Comparison of ENCODE assay signal across 1 cellular context in the genomic region with DNA sequence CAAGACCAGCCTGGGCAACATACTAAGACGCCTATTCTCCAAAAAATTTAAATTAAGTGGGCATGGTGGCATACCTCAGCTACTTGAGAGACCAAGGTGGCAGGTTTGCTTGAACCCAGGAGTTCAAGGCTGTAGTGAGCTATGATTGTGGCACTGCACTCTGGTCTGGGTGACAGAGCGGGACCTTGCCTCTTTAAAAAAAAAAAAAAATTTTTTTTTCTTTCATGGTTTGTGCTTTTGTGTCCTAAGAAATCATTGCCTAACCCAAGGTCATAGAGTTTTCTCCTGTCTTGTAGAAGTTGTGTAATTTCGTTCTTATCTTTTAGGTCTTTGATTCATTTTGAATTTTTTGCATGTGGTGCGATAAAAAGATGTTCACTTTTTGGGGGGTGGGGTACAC.
TF ChIP-seq lines count a peak whose summit lies in the region.

No MANE protein-coding gene starts in this region.

TF ChIP-seq in SK-N-SH, 30 proteins besides CTCF, POLR2A, EP300 and RAD21 (continued from another document):
- TF ChIP-seq, protein P1, sequence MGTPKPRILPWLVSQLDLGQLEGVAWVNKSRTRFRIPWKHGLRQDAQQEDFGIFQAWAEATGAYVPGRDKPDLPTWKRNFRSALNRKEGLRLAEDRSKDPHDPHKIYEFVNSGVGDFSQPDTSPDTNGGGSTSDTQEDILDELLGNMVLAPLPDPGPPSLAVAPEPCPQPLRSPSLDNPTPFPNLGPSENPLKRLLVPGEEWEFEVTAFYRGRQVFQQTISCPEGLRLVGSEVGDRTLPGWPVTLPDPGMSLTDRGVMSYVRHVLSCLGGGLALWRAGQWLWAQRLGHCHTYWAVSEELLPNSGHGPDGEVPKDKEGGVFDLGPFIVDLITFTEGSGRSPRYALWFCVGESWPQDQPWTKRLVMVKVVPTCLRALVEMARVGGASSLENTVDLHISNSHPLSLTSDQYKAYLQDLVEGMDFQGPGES (IDR thresholded peaks at IDR 0.05; ENCODE audit: low read depth, low read length): no peak
- TF ChIP-seq, protein P2, sequence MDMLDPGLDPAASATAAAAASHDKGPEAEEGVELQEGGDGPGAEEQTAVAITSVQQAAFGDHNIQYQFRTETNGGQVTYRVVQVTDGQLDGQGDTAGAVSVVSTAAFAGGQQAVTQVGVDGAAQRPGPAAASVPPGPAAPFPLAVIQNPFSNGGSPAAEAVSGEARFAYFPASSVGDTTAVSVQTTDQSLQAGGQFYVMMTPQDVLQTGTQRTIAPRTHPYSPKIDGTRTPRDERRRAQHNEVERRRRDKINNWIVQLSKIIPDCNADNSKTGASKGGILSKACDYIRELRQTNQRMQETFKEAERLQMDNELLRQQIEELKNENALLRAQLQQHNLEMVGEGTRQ (IDR thresholded peaks at IDR 0.05; ENCODE audit: borderline replicate concordance, low read depth, low read length): no peak
- no peak for TF ChIP-seq TCF12 (IDR thresholded peaks at IDR 0.05)
- no peak for TF ChIP-seq GATA2 (CRISPR knock-in tag; IDR thresholded peaks at IDR 0.05)
- no peak for TF ChIP-seq POLR2AphosphoS5 (IDR thresholded peaks at IDR 0.05; ENCODE audit: low read depth, low read length)
- TF ChIP-seq, protein P3, sequence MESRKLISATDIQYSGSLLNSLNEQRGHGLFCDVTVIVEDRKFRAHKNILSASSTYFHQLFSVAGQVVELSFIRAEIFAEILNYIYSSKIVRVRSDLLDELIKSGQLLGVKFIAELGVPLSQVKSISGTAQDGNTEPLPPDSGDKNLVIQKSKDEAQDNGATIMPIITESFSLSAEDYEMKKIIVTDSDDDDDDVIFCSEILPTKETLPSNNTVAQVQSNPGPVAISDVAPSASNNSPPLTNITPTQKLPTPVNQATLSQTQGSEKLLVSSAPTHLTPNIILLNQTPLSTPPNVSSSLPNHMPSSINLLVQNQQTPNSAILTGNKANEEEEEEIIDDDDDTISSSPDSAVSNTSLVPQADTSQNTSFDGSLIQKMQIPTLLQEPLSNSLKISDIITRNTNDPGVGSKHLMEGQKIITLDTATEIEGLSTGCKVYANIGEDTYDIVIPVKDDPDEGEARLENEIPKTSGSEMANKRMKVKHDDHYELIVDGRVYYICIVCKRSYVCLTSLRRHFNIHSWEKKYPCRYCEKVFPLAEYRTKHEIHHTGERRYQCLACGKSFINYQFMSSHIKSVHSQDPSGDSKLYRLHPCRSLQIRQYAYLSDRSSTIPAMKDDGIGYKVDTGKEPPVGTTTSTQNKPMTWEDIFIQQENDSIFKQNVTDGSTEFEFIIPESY (IDR thresholded peaks at IDR 0.05; ENCODE audit: borderline replicate concordance, low read depth): no peak
- no peak for TF ChIP-seq TAF1 (IDR thresholded peaks at IDR 0.05; ENCODE audit: borderline replicate concordance, low read depth, low read length)
- TF ChIP-seq RXRA (IDR thresholded peaks at IDR 0.05; ENCODE audit: borderline replicate concordance, low read depth): no peak
- no peak for TF ChIP-seq FOXM1 (IDR thresholded peaks at IDR 0.05; ENCODE audit: low read depth)
- TF ChIP-seq, protein P4, sequence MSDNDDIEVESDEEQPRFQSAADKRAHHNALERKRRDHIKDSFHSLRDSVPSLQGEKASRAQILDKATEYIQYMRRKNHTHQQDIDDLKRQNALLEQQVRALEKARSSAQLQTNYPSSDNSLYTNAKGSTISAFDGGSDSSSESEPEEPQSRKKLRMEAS (IDR thresholded peaks at IDR 0.05; ENCODE audit: low read depth): no peak
- TF ChIP-seq SIN3A (IDR thresholded peaks at IDR 0.05; ENCODE audit: borderline replicate concordance, low read depth, low read length): no peak
- TF ChIP-seq, protein P5, sequence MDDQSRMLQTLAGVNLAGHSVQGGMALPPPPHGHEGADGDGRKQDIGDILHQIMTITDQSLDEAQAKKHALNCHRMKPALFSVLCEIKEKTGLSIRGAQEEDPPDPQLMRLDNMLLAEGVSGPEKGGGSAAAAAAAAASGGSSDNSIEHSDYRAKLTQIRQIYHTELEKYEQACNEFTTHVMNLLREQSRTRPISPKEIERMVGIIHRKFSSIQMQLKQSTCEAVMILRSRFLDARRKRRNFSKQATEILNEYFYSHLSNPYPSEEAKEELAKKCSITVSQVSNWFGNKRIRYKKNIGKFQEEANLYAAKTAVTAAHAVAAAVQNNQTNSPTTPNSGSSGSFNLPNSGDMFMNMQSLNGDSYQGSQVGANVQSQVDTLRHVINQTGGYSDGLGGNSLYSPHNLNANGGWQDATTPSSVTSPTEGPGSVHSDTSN (IDR thresholded peaks at IDR 0.05): no peak
- TF ChIP-seq, protein P6, sequence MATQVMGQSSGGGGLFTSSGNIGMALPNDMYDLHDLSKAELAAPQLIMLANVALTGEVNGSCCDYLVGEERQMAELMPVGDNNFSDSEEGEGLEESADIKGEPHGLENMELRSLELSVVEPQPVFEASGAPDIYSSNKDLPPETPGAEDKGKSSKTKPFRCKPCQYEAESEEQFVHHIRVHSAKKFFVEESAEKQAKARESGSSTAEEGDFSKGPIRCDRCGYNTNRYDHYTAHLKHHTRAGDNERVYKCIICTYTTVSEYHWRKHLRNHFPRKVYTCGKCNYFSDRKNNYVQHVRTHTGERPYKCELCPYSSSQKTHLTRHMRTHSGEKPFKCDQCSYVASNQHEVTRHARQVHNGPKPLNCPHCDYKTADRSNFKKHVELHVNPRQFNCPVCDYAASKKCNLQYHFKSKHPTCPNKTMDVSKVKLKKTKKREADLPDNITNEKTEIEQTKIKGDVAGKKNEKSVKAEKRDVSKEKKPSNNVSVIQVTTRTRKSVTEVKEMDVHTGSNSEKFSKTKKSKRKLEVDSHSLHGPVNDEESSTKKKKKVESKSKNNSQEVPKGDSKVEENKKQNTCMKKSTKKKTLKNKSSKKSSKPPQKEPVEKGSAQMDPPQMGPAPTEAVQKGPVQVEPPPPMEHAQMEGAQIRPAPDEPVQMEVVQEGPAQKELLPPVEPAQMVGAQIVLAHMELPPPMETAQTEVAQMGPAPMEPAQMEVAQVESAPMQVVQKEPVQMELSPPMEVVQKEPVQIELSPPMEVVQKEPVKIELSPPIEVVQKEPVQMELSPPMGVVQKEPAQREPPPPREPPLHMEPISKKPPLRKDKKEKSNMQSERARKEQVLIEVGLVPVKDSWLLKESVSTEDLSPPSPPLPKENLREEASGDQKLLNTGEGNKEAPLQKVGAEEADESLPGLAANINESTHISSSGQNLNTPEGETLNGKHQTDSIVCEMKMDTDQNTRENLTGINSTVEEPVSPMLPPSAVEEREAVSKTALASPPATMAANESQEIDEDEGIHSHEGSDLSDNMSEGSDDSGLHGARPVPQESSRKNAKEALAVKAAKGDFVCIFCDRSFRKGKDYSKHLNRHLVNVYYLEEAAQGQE (IDR thresholded peaks at IDR 0.05; ENCODE audit: low read depth, low read length): no peak
- TF ChIP-seq FOSL2 (IDR thresholded peaks at IDR 0.05; ENCODE audit: borderline replicate concordance, low read depth): no peak
